In the genomic region with DNA sequence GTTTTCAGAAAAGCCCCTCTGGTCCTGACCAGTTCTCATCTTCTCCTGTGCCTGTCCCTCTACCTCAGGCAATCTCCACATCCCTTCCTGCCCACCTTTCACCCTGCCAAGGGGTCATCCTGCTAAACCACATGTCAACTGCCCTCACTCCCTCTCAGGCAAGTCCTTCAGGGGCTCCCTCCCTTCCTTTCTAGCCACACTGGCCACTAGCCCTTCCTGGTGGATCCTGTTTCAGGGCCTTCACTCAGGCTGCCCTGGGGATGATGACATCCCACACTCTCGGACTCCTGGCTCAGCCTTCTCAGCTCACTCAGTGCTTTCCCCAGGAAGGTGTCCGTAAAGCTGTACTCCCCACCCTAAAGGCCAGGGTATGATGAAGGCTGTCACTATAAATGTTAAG, we compare ENCODE assay signal across 21 cellular contexts. TPM values are rescaled to one million over a fixed set of nuclear protein-coding genes. Genes with fewer than 3 reads are reported as not detected.
"Had no signal": no experiment of that assay in that cellular context is flagged by ENCODE, and none has a peak within 500 bp of the region (broad histone marks: within the 10 kb centered on the region; RNA-seq: fewer than 3 reads in every experiment).

No MANE protein-coding gene starts in this region.

- H3K27ac ChIP-seq: colonic mucosa, gastrocnemius medialis, heart left ventricle, upper lobe of left lung had no signal

- H3K4me3 Mint-ChIP-seq: activated CD8-positive, alpha-beta T cell treated with anti-CD3 and anti-CD28 coated beads, Interleukin-2, amount 10 ng/mL, durations not matched to agents 7 days and 5 days; activated naive CD4-positive, alpha-beta T cell treated with anti-CD3 and anti-CD28 coated beads, Interleukin-2, amount 50 U/mL, for 24 hours; stimulated activated naive CD8-positive, alpha-beta T cell treated with anti-CD3 and anti-CD28 coated beads, Interleukin-15, Interleukin-2, amounts not matched to agents 100 ng/mL and 50 ng/mL, for 24 hours; WTC11 had no signal

- H3K9me3 ChIP-seq: colonic mucosa, gastrocnemius medialis, heart left ventricle, upper lobe of left lung had no signal

- H3K4me1 ChIP-seq: colonic mucosa, gastrocnemius medialis had no signal

- H3K4me1 Mint-ChIP-seq: activated naive CD4-positive, alpha-beta T cell treated with anti-CD3 and anti-CD28 coated beads, Interleukin-2, amount 50 U/mL, for 24 hours had no signal

- H3K36me3 Mint-ChIP-seq: activated naive CD4-positive, alpha-beta T cell treated with anti-CD3 and anti-CD28 coated beads, Interleukin-2, amount 50 U/mL, for 24 hours; naive thymus-derived CD4-positive, alpha-beta T cell; WTC11 had no signal

- H3K27me3 ChIP-seq: colonic mucosa, gastrocnemius medialis, upper lobe of left lung had no signal

- H3K9me3 Mint-ChIP-seq: activated naive CD4-positive, alpha-beta T cell treated with anti-CD3 and anti-CD28 coated beads, Interleukin-2, amount 50 U/mL, for 24 hours; naive thymus-derived CD4-positive, alpha-beta T cell; stimulated activated naive CD8-positive, alpha-beta T cell treated with anti-CD3 and anti-CD28 coated beads, Interleukin-15, Interleukin-2, amounts not matched to agents 100 ng/mL and 50 ng/mL, for 24 hours; WTC11 had no signal

- H3K27ac Mint-ChIP-seq: activated CD8-positive, alpha-beta T cell treated with anti-CD3 and anti-CD28 coated beads, Interleukin-2, amount 10 ng/mL, durations not matched to agents 7 days and 5 days; activated naive CD4-positive, alpha-beta T cell treated with anti-CD3 and anti-CD28 coated beads, Interleukin-2, amount 50 U/mL, for 24 hours; progenitor cell of endocrine pancreas; stimulated activated naive CD8-positive, alpha-beta T cell treated with anti-CD3 and anti-CD28 coated beads, Interleukin-15, Interleukin-2, amounts not matched to agents 100 ng/mL and 50 ng/mL, for 24 hours; WTC11 had no signal

- H3K36me3 ChIP-seq: colonic mucosa, gastrocnemius medialis, heart left ventricle, upper lobe of left lung had no signal

- FAIRE-seq: TTC549 had no signal

- ATAC-seq: activated CD8-positive, alpha-beta T cell treated with anti-CD3 and anti-CD28 coated beads, Interleukin-2, amount 10 ng/mL, durations not matched to agents 7 days and 5 days; gastrocnemius medialis; left lobe of liver; naive thymus-derived CD4-positive, alpha-beta T cell; right cardiac atrium; WTC11 had no signal

- DNase-seq: activated CD4-positive, alpha-beta T cell treated with anti-CD3 and anti-CD28 coated beads for 4 hours; activated CD8-positive, alpha-beta memory T cell treated with anti-CD3 and anti-CD28 coated beads, Interleukin-2, amount 50 U/mL, for 4 hours; activated CD8-positive, alpha-beta T cell treated with anti-CD3 and anti-CD28 coated beads, Interleukin-2, amount 10 ng/mL, durations not matched to agents 7 days and 5 days; activated effector memory CD4-positive, alpha-beta T cell treated with anti-CD3 and anti-CD28 coated beads, Interleukin-2, amount 50 U/mL, for 16 hours; activated T-cell treated with anti-CD3 and anti-CD28 coated beads, Interleukin-2, amount 50 U/mL, for 48 hours; caudate nucleus; colonic mucosa; effector CD8-positive, alpha-beta T cell; erythroblast; gastrocnemius medialis; heart left ventricle; naive thymus-derived CD4-positive, alpha-beta T cell; right cardiac atrium had no signal

- H3K4me3 ChIP-seq: colonic mucosa, gastrocnemius medialis, heart left ventricle, smooth muscle cell, upper lobe of left lung had no signal

- H3K4me2 ChIP-seq: smooth muscle cell had no signal

RNA-seq across cellular contexts. Expression of a gene that starts 13.4 kb away (rescaled TPM):
- total RNA-seq: activated CD8-positive, alpha-beta T cell treated with anti-CD3 and anti-CD28 coated beads, Interleukin-2, amount 10 ng/mL, durations not matched to agents 7 days and 5 days; left lobe of liver had no signal
- polyA plus RNA-seq: naive thymus-derived CD4-positive, alpha-beta T cell; smooth muscle cell had no signal
